ENCODE assay signal across 20 cellular contexts in the genomic region with DNA sequence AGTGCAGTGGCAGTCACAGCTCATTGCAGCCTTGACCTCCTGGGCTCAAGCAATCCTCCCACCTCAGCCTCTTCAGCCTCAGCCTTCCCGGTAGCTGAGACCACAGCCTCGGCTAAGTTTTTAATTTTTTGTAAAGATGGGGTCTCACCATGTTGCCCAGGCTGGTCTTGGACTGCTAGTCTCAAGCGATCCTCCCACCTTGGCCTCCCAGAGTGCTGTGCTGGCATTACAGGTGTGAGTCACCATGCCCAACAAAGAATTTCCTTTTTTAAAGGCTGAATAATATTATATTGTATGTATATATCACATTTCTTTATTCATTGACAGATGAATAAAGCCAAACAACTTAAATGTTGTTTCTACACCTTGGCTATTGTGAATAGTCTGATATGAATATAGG.
"Had no signal": no experiment of that assay in that cellular context is flagged by ENCODE, and none has a peak within 500 bp of the region (broad histone marks: within the 10 kb centered on the region; RNA-seq: fewer than 3 reads in every experiment).

No MANE protein-coding gene starts in this region.

- H2AFZ ChIP-seq: neural progenitor cell had no signal

- DNase-seq: heart right ventricle; hypothalamus; mammary epithelial cell; mucosa of descending colon; nucleus accumbens; ovary; stimulated activated CD4-positive, alpha-beta T cell treated with anti-CD3 and anti-CD28 coated beads, Interleukin-4, amount 100 ng/mL, for 1 hour; stimulated activated CD8-positive, alpha-beta memory T cell treated with anti-CD3 and anti-CD28 coated beads, Interleukin-4, amount 100 ng/mL, for 48 hours; stimulated activated naive CD8-positive, alpha-beta T cell treated with anti-CD3 and anti-CD28 coated beads, Interleukin-15, Interleukin-2, amounts not matched to agents 100 U/mL and 50 U/mL, for 24 hours; thyroid gland had no signal

- H3K36me3 ChIP-seq: neural progenitor cell, ovary had no signal

- H3K4me2 ChIP-seq: neural progenitor cell, smooth muscle cell had no signal

- ATAC-seq: heart right ventricle; left lobe of liver; mucosa of descending colon; natural killer cell treated with Interleukin-12 subunit alpha and Interleukin-12 subunit beta and Interleukin-15 and Interleukin-18, amount 100 ng/mL, for 72 hours; stimulated activated effector memory CD8-positive, alpha-beta T cell treated with anti-CD3 and anti-CD28 coated beads, Interleukin-12 subunit alpha, Interleukin-12 subunit beta, amount 100 ng/mL, for 72 hours; stimulated activated naive CD8-positive, alpha-beta T cell treated with anti-CD3 and anti-CD28 coated beads, Interleukin-15, Interleukin-2, amounts not matched to agents 100 U/mL and 50 U/mL, for 24 hours had no signal

- H3K4me3 ChIP-seq: heart right ventricle, mucosa of descending colon, neural progenitor cell, ovary, right atrium auricular region, smooth muscle cell, suprapubic skin, thyroid gland had no signal

- FAIRE-seq: frontal cortex, islet of Langerhans, urothelium cell line had no signal

- H3K9ac ChIP-seq: neural progenitor cell had no signal

- H3K27ac ChIP-seq: heart right ventricle, neural progenitor cell, ovary, right atrium auricular region, suprapubic skin, thyroid gland had no signal

- H3K27me3 ChIP-seq: heart right ventricle, neural progenitor cell, ovary, right atrium auricular region, suprapubic skin, thyroid gland had no signal

- H3K4me1 ChIP-seq: neural progenitor cell, suprapubic skin had no signal

- H3K9me3 ChIP-seq: mucosa of descending colon, ovary, right atrium auricular region, suprapubic skin, thyroid gland had no signal
